8 cellular contexts compared by ENCODE assay signal in the genomic region with DNA sequence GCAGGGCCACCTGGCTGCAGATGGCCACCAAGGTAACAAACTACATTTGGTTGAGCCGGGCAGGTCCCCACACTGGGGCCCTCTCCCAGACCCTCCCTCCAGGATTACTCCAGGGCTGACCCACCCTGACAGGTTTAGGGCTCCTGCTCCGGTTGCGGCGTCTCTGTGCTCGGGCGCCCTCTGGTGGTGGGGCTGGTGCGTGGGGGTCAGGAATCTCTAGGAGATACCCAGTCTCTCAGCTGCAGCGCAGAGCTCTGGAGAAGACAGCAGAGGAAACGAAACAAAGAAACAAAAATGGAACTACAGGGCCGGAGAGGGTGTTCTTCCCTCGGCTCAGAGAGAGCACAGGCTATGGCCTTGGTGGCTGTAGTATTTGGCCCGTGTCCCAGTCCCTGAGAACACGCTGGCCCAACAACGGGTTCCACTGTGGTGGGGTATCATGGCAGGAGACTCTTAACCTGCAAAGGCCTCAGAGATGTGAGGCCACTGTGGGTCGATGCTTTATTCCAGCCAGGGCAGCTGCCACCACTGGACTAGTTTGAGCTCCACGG.
A peak's percentile ranks its signal among the peaks of the same experiment; 100 is the strongest.
DNase-seq lines count a peak whose midpoint lies in the region; ATAC-seq and TF ChIP-seq lines count a peak whose summit lies in the region.

No MANE protein-coding gene starts in this region.

- no peak for ATAC-seq in GM19324 (IDR thresholded peaks at IDR 0.05; ENCODE audit: low FRiP score, unreplicated experiment)

- TF ChIP-seq CTCF in LNCaP clone FGC (IDR thresholded peaks at IDR 0.05; ENCODE audit: control insufficient read depth, extremely low read depth, insufficient read depth): peak; percentile 88

- no peak overlapping the region for H3K4me3 ChIP-seq in LNCaP clone FGC (ENCODE audit: low read depth, low read length)

- peak; percentile 29 for DNase-seq in DMS79 treated with DMSO at 0.1 percent for 48 hours (lab: John Stamatoyannopoulos, UW)
- DNase-seq in DMS79 (lab: John Stamatoyannopoulos, UW): no peak
- no peak for DNase-seq in LNCaP clone FGC (ENCODE audit: low read depth)
- peak; percentile 27 for DNase-seq in activated CD4-positive, CD25-positive, alpha-beta regulatory T cell treated with anti-CD3 and anti-CD28 coated beads, Interleukin-2, amount 50 U/mL, for 16 hours (ENCODE audit: low read depth, low spot score)
- DNase-seq in central memory CD4-positive, alpha-beta T cell: peak; percentile 31
- DNase-seq in stimulated activated CD4-positive, alpha-beta T cell treated with anti-CD3 and anti-CD28 coated beads, Interleukin-4, amount 100 ng/mL, for 4 hours: peak; percentile 43 to 72

- H3K27me3 ChIP-seq in layer of hippocampus (ENCODE audit: control insufficient read depth, insufficient read depth, low read length): peaks cover 2% of the 10 kb centered on the region

- H3K27ac ChIP-seq in layer of hippocampus (ENCODE audit: low read depth, low read length): peak overlapping the region; percentile 75

Comparison
In these comparisons a context has a peak if more than half of its experiments do, and no peak if none do; other contexts are left out.
1. DNase-seq: peak in DMS79 treated with DMSO at 0.1 percent for 48 hours (single experiment), activated CD4-positive, CD25-positive, alpha-beta regulatory T cell treated with anti-CD3 and anti-CD28 coated beads, Interleukin-2, amount 50 U/mL, for 16 hours (single experiment), central memory CD4-positive, alpha-beta T cell (single experiment) and stimulated activated CD4-positive, alpha-beta T cell treated with anti-CD3 and anti-CD28 coated beads, Interleukin-4, amount 100 ng/mL, for 4 hours (2 of 2); none in DMS79 (single experiment) and LNCaP clone FGC (single experiment).